In genomic region chr7:35537067-35538023, GRCh38 we compare ENCODE assay signal across 8 cellular contexts.
DNase-seq lines count a peak whose midpoint lies in the region; ATAC-seq and TF ChIP-seq lines count a peak whose summit lies in the region.

No MANE protein-coding gene starts in this region.

- ATAC-seq in HG02623 (IDR thresholded peaks at IDR 0.05; ENCODE audit: unreplicated experiment) = peak; percentile 98

- H3K4me1 ChIP-seq in right atrium auricular region (peaks cover 0 to 9% of the 10 kb centered on the region in 2 donors), uterus (no peaks in the 10 kb centered on the region)

- no peaks in the 10 kb centered on the region for H3K9me3 ChIP-seq in right atrium auricular region
- H3K9me3 ChIP-seq in uterus = no peaks in the 10 kb centered on the region

- H3K27me3 ChIP-seq in right atrium auricular region (no peaks in the 10 kb centered on the region), uterus (no peaks in the 10 kb centered on the region)

- TF ChIP-seq CTCF in GM12874 (IDR thresholded peaks at IDR 0.05; ENCODE audit: insufficient read depth, low read depth, low read length) (peak; percentile 97), right atrium auricular region (IDR thresholded peaks at IDR 0.05) (peak; percentile 81 to 96), uterus (IDR thresholded peaks at IDR 0.05) (peak; percentile 86 to 87 (median 86))

- intact Hi-C loops in uterus (cut with DNase I; ENCODE audit: low total_unique reads) = no loop called here

- H3K4me3 ChIP-seq in right atrium auricular region (peak overlapping the region; percentile 25 to 58), uterus (peak overlapping the region; percentile 16 to 33)

- H3K36me3 ChIP-seq in right atrium auricular region (no peaks in the 10 kb centered on the region), uterus (no peaks in the 10 kb centered on the region)

- DNase-seq in NCI-H1092 (lab: John Stamatoyannopoulos, UW) (peak; percentile 65), T follicular helper cell (ENCODE audit: low read depth) (peak; percentile 63), amniotic epithelial cell (ENCODE audit: low read depth) (peak; percentile 41), right atrium auricular region (ENCODE audit: low spot score) (peak; percentile 87), putamen (ENCODE audit: low spot score) (peak; percentile 53), uterus (peak; percentile 48 to 77)

- H3K27ac ChIP-seq in right atrium auricular region (peak overlapping the region in 1 of 2 donors; percentile 47), uterus (no peak overlapping the region)

- no peak for TF ChIP-seq POLR2A in uterus (IDR thresholded peaks at IDR 0.05)
